ENCODE assay signal across 9 cellular contexts in the genomic region with DNA sequence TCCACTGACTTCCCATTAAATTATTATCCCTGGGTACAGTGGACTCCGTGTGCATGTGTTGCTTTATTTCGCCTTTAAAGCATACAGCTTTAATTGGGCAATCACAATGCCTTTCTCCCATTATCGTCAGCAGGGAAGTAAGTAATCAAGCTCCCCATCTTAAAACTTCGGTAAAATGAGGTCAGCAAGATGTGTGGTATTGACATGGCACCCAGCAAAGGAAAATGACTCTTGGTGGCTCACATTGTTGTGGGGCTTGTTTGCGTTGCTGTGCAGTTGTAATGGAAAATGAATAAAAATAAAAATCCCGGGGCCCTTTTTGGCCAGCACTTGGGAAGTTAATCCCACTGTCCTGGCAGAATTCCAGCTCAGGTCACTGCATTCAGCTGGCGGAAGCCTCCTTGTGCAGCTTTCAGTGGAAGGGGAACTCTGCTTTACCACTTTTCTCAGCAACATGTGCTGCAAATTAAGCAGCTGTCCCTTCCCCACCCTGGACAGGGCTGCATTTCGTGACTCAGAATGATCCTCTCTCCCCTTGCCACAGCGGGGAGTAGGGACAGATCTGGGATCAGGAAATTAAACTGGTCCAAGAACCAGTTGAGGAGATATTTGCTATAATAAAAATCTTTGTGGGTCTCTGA. TPM values are rescaled to one million over a fixed set of nuclear protein-coding genes. Genes with fewer than 3 reads are reported as not detected.
DNase-seq lines count a peak whose midpoint lies in the region; ATAC-seq and TF ChIP-seq lines count a peak whose summit lies in the region.
"Had no signal": no experiment of that assay in that cellular context is flagged by ENCODE, and none has a peak within 500 bp of the region (broad histone marks: within the 10 kb centered on the region; RNA-seq: fewer than 3 reads in every experiment).

No MANE protein-coding gene starts in this region.

- DNase-seq in Right ventricle myocardium inferior (ENCODE audit: missing footprints) (no peak), cardiac septum (ENCODE audit: low spot score) (no peak), WERI-Rb-1 (peak; percentile 44), middle frontal gyrus (ENCODE audit: extremely low spot score, low spot score) (no peak), NAMALWA (ENCODE audit: low spot score) (no peak)
- no peak for DNase-seq in CD4-positive, alpha-beta T cell
- DNase-seq: stimulated activated CD4-positive, alpha-beta T cell treated with anti-CD3 and anti-CD28 coated beads, Interleukin-2, amount 100 ng/mL, for 24 hours had no signal

- H3K9me3 Mint-ChIP-seq in CD4-positive, alpha-beta T cell, result no peaks in the 10 kb centered on the region

- no peaks in the 10 kb centered on the region for H3K36me3 Mint-ChIP-seq in CD4-positive, alpha-beta T cell (ENCODE audit: low read depth)

- ATAC-seq in Right ventricle myocardium inferior, result peak; percentile 44
- no peak for ATAC-seq in HG03025 (IDR thresholded peaks at IDR 0.05; ENCODE audit: low FRiP score, unreplicated experiment)
- no peak for ATAC-seq in CD4-positive, alpha-beta T cell (ENCODE audit: poor library complexity)

- H3K9me3 ChIP-seq in WERI-Rb-1 (ENCODE audit: severe bottlenecking), result no peaks in the 10 kb centered on the region
- H3K9me3 ChIP-seq in CD4-positive, alpha-beta T cell (ENCODE audit: control insufficient read depth, low read length), result no peaks in the 10 kb centered on the region

- TF ChIP-seq CTCF in WERI-Rb-1 (IDR thresholded peaks at IDR 0.05; ENCODE audit: low read depth, low read length), result no peak
- TF ChIP-seq CTCF in CD4-positive, alpha-beta T cell (IDR thresholded peaks at IDR 0.05), result no peak

- peak overlapping the region; percentile 19; the same call in 1 of the 2 replicates for H3K27ac ChIP-seq in WERI-Rb-1
- peak overlapping the region; percentile 10 for H3K27ac ChIP-seq in layer of hippocampus (ENCODE audit: low read depth, low read length)
- no peak overlapping the region for H3K27ac ChIP-seq in CD4-positive, alpha-beta T cell (ENCODE audit: low read depth, low read length)

- intact Hi-C loops in Right ventricle myocardium inferior (cut with DNase I), result no loop called here
- intact Hi-C loops in cardiac septum (cut with DNase I), result no loop called here
- intact Hi-C loops in CD4-positive, alpha-beta T cell (cut with DNase I, micrococcal nuclease), result no loop called here

- CTCF ChIA-PET in CD4-positive, alpha-beta T cell (lab: Charles Lee), result no interaction called here

- no peak overlapping the region for H3K4me3 ChIP-seq in WERI-Rb-1 (ENCODE audit: low read depth, low read length)

- H3K27me3 ChIP-seq in WERI-Rb-1 (ENCODE audit: insufficient read depth, low read depth, severe bottlenecking) (no peaks in the 10 kb centered on the region), layer of hippocampus (ENCODE audit: control insufficient read depth, insufficient read depth, low read length) (no peaks in the 10 kb centered on the region)
- H3K27me3 ChIP-seq in CD4-positive, alpha-beta T cell (ENCODE audit: control insufficient read depth, insufficient read depth, low read length), result no peaks in the 10 kb centered on the region

- no peaks in the 10 kb centered on the region for H3K4me1 Mint-ChIP-seq in CD4-positive, alpha-beta T cell (ENCODE audit: low read depth)

- no peak overlapping the region for H3K27ac Mint-ChIP-seq in CD4-positive, alpha-beta T cell

- H3K27me3 Mint-ChIP-seq in CD4-positive, alpha-beta T cell, result peaks cover 14% of the 10 kb centered on the region

- POLR2A ChIA-PET in CD4-positive, alpha-beta T cell (lab: Charles Lee), result no interaction called here

- H3K4me3 Mint-ChIP-seq in CD4-positive, alpha-beta T cell, result no peak overlapping the region

- H3K36me3 ChIP-seq in WERI-Rb-1, result no peaks in the 10 kb centered on the region

RNA-seq across cellular contexts. Expression of a gene that starts 13.9 kb away (rescaled TPM):
- 3,009 TPM for total RNA-seq in Right ventricle myocardium inferior
- 918 TPM for total RNA-seq in cardiac septum
- total RNA-seq in CD4-positive, alpha-beta T cell, result 100 to 1,000 TPM; 113 to 117 TPM
